15 cellular contexts compared by ENCODE assay signal in the genomic region with DNA sequence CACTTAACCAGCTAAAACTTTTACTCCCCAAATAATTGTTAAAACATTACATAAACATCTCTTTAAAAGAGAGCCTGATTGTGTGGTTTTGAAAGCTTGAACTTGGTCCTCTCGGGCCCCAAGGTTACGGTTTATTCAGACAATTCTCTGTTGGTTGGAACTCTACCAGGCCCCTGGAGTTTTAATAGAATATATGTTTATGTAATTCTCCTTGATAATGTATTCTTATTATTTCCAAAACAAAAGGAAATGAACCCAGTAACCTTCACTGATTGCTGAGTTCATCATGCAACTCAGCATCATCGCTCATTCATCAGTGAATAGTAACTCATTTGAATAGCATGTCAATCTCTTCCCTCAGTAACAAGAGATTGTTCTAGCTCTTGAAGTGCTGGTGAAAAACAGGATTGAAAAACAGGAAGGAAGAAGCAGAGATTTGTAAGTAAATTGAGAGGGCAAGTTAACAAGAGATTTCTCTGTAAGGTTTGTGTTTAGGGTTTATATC.
"Had no signal": no experiment of that assay in that cellular context is flagged by ENCODE, and none has a peak within 500 bp of the region (broad histone marks: within the 10 kb centered on the region; RNA-seq: fewer than 3 reads in every experiment).

No MANE protein-coding gene starts in this region.

- H3K9me3 ChIP-seq: left ventricle myocardium inferior, neutrophil, right atrium auricular region, stomach had no signal

- DNase-seq: immature natural killer cell; kidney; left cardiac atrium; left ventricle myocardium inferior; mesendoderm; naive B cell; nephron progenitor cell; small intestine; stimulated activated CD4-positive, alpha-beta T cell treated with anti-CD3 and anti-CD28 coated beads, Interleukin-12 subunit alpha, Interleukin-12 subunit beta, amount 100 ng/mL, for 4 hours; stimulated activated naive CD4-positive, alpha-beta T cell; stomach; trophoblast cell had no signal

- H3K4me1 Mint-ChIP-seq: immature natural killer cell, naive B cell had no signal

- H3K27ac Mint-ChIP-seq: immature natural killer cell, naive B cell, nephron progenitor cell had no signal

- H3K36me3 ChIP-seq: left ventricle myocardium inferior, neutrophil, right atrium auricular region, stomach had no signal

- H3K27ac ChIP-seq: left ventricle myocardium inferior, neutrophil, right atrium auricular region, stomach had no signal

- H3K4me3 ChIP-seq: left ventricle myocardium inferior, right atrium auricular region, stomach had no signal

- H3K4me3 Mint-ChIP-seq: immature natural killer cell, naive B cell, nephron progenitor cell had no signal

- H3K9me3 Mint-ChIP-seq: naive B cell, nephron progenitor cell had no signal

- ATAC-seq: esophagus mucosa, left cardiac atrium had no signal

- H3K36me3 Mint-ChIP-seq: immature natural killer cell, naive B cell had no signal

- H3K27me3 ChIP-seq: neutrophil, right atrium auricular region, stomach had no signal
